Comparison of ENCODE assay signal across 8 cellular contexts in genomic region chr16:19523559-19524355, GRCh38. TPM values are rescaled to one million over a fixed set of nuclear protein-coding genes. Genes with fewer than 3 reads are reported as not detected.
DNase-seq lines count a peak whose midpoint lies in the region; ATAC-seq, FAIRE-seq and TF ChIP-seq lines count a peak whose summit lies in the region.

A gene with protein sequence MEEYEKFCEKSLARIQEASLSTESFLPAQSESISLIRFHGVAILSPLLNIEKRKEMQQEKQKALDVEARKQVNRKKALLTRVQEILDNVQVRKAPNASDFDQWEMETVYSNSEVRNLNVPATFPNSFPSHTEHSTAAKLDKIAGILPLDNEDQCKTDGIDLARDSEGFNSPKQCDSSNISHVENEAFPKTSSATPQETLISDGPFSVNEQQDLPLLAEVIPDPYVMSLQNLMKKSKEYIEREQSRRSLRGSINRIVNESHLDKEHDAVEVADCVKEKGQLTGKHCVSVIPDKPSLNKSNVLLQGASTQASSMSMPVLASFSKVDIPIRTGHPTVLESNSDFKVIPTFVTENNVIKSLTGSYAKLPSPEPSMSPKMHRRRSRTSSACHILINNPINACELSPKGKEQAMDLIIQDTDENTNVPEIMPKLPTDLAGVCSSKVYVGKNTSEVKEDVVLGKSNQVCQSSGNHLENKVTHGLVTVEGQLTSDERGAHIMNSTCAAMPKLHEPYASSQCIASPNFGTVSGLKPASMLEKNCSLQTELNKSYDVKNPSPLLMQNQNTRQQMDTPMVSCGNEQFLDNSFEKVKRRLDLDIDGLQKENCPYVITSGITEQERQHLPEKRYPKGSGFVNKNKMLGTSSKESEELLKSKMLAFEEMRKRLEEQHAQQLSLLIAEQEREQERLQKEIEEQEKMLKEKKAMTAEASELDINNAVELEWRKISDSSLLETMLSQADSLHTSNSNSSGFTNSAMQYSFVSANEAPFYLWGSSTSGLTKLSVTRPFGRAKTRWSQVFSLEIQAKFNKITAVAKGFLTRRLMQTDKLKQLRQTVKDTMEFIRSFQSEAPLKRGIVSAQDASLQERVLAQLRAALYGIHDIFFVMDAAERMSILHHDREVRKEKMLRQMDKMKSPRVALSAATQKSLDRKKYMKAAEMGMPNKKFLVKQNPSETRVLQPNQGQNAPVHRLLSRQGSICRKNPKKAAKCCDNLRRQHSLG (plus strand): TSS chr16:19523942. CDS start chr16:19527882, 3,940 bp downstream.

- peak; percentile 71 for ATAC-seq in HG03175 (IDR thresholded peaks at IDR 0.05; ENCODE audit: unreplicated experiment)
- peak; percentile 78 for ATAC-seq in WTC11

- H3K4me3 ChIP-seq in AG04450 (ENCODE audit: low read depth, low read length), result peak within 1 kb of the TSS; percentile 99
- peak within 1 kb of the TSS; percentile 94 to 100 for H3K4me3 ChIP-seq in cardiac fibroblast (replicated peaks in 1 of 2; ENCODE audit: low read depth in 2 of 2, low read length in 2 of 2)
- peak within 1 kb of the TSS; percentile 91 to 92 for H3K4me3 ChIP-seq in small intestine (ENCODE audit: low read depth in 1 of 2, low read length in 2 of 2)

- H3K9me3 ChIP-seq in AG04450 (ENCODE audit: control insufficient read depth, insufficient read depth, low read length), result no peaks in the 10 kb centered on the region; the same call in 1 of the 2 replicates
- no peaks in the 10 kb centered on the region for H3K9me3 ChIP-seq in small intestine (ENCODE audit: control insufficient read depth, low read depth)

- CTCF ChIA-PET in AG04450 (lab: Charles Lee), result interaction anchor here (0.6 to 3.8 kb wide), 4 partner anchors 21 to 33 kb away, joined by 3 to 18 read pairs (median 5); partner anchors contain the start of gene VPS35L
- CTCF ChIA-PET in WTC11 (lab: Charles Lee), result interaction anchor here (0.7 to 3.1 kb wide), 5 partner anchors 21 to 384 kb away, joined by 3 to 28 read pairs (median 4); partner anchors contain the start of gene VPS35L

- H3K27ac Mint-ChIP-seq in WTC11, result peak within 1 kb of the TSS; percentile 98

- H3K4me1 Mint-ChIP-seq in WTC11, result peaks cover 47% of the 10 kb centered on the region

- peaks cover 5 to 10% of the 10 kb centered on the region in 2 donors for H3K4me1 ChIP-seq in small intestine (ENCODE audit: control insufficient read depth in 2 of 2, insufficient read depth in 1 of 2, low read depth in 1 of 2, low read length in 1 of 2)

- POLR2A ChIA-PET in AG04450 (lab: Yijun Ruan, JAX), result interaction anchor here (0.6 to 1.6 kb wide), 3 partner anchors 23 to 722 kb away, joined by 3 to 22 read pairs (median 3); partner anchors contain the start of gene VPS35L
- POLR2A ChIA-PET in WTC11 (lab: Charles Lee), result interaction anchor here (1.0 to 2.6 kb wide), 4 partner anchors 15 to 108 kb away, joined by 3 to 23 read pairs (median 3); partner anchors contain the start of gene VPS35L

- no peak within 1 kb of the TSS for H3K27ac ChIP-seq in AG04450 (ENCODE audit: low read depth, low read length)
- peak within 1 kb of the TSS; percentile 44 to 62 for H3K27ac ChIP-seq in small intestine (ENCODE audit: low read depth in 1 of 2, low read length in 1 of 2)

- H3K36me3 ChIP-seq in small intestine (ENCODE audit: control insufficient read depth in 2 of 2, insufficient read depth in 2 of 2, low read length in 2 of 2), result peaks cover 0 to 3% of the 10 kb centered on the region in 2 donors

- H3K27me3 Mint-ChIP-seq in WTC11 (ENCODE audit: low read depth), result no peaks in the 10 kb centered on the region

- peaks cover 13% of the 10 kb centered on the region for H3K36me3 Mint-ChIP-seq in WTC11

- DNase-seq in AG04450 (ENCODE audit: low read depth, low spot score), result peak; percentile 88
- peak; percentile 97 for DNase-seq in NCI-H226
- peak; percentile 96 for DNase-seq in WTC11 (ENCODE audit: low spot score)
- DNase-seq in cardiac fibroblast (ENCODE audit: low read depth in 2 of 2), result peak; percentile 97
- DNase-seq in iPS-NIHi7 (ENCODE audit: extremely low spot score), result peak; percentile 90
- DNase-seq in small intestine, result peak; percentile 98

- TF ChIP-seq POLR2A in GM18951 (IDR thresholded peaks at IDR 0.05; ENCODE audit: extremely low read depth, insufficient read depth, insufficient read length), result peak; percentile 61

- 1% methylated on average over 50 to 51 of the region's 51 CpGs for WGBS in small intestine, 3 donors

- H3K9me3 Mint-ChIP-seq in WTC11, result no peaks in the 10 kb centered on the region

- H3K27me3 ChIP-seq in AG04450 (ENCODE audit: control insufficient read depth, insufficient read depth, low read length) (no peaks in the 10 kb centered on the region), small intestine (ENCODE audit: control insufficient read depth in 2 of 2, insufficient read depth in 2 of 2, low read length in 2 of 2) (no peaks in the 10 kb centered on the region)

- in situ Hi-C loops in GM18951 (cut with MboI; ENCODE audit: low sequenced_read_pairs, unreplicated experiment), result no loop called here

- H3K4me3 Mint-ChIP-seq in WTC11, result peak within 1 kb of the TSS; percentile 94

- no peak for FAIRE-seq in small intestine (lab: Jason Lieb, UNC)

- TF ChIP-seq CTCF in AG04450 (IDR thresholded peaks at IDR 0.05; ENCODE audit: low read depth, low read length), result no peak
- TF ChIP-seq CTCF in WTC11 (IDR thresholded peaks at IDR 0.05), result no peak
- TF ChIP-seq CTCF in cardiac fibroblast (IDR thresholded peaks at IDR 0.05; ENCODE audit: low read depth, low read length), result no peak

TF ChIP-seq in WTC11, 78 proteins besides CTCF, POLR2A, EP300 and RAD21 (continues in another document):
- TF ChIP-seq, protein P1, sequence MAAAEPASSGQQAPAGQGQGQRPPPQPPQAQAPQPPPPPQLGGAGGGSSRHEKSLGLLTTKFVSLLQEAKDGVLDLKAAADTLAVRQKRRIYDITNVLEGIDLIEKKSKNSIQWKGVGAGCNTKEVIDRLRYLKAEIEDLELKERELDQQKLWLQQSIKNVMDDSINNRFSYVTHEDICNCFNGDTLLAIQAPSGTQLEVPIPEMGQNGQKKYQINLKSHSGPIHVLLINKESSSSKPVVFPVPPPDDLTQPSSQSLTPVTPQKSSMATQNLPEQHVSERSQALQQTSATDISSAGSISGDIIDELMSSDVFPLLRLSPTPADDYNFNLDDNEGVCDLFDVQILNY (CRISPR knock-in tag; IDR thresholded peaks at IDR 0.05), result peak; percentile 49; the same call in 1 of the 2 replicates
- no peak for TF ChIP-seq GRHL2 (CRISPR knock-in tag; IDR thresholded peaks at IDR 0.05; ENCODE audit: insufficient replicate concordance, severe bottlenecking)
- no peak for TF ChIP-seq ZNF423 (CRISPR knock-in tag; IDR thresholded peaks at IDR 0.05)
- peak; percentile 79 for TF ChIP-seq FOXK1 (CRISPR knock-in tag; IDR thresholded peaks at IDR 0.05)
- TF ChIP-seq, protein P2, sequence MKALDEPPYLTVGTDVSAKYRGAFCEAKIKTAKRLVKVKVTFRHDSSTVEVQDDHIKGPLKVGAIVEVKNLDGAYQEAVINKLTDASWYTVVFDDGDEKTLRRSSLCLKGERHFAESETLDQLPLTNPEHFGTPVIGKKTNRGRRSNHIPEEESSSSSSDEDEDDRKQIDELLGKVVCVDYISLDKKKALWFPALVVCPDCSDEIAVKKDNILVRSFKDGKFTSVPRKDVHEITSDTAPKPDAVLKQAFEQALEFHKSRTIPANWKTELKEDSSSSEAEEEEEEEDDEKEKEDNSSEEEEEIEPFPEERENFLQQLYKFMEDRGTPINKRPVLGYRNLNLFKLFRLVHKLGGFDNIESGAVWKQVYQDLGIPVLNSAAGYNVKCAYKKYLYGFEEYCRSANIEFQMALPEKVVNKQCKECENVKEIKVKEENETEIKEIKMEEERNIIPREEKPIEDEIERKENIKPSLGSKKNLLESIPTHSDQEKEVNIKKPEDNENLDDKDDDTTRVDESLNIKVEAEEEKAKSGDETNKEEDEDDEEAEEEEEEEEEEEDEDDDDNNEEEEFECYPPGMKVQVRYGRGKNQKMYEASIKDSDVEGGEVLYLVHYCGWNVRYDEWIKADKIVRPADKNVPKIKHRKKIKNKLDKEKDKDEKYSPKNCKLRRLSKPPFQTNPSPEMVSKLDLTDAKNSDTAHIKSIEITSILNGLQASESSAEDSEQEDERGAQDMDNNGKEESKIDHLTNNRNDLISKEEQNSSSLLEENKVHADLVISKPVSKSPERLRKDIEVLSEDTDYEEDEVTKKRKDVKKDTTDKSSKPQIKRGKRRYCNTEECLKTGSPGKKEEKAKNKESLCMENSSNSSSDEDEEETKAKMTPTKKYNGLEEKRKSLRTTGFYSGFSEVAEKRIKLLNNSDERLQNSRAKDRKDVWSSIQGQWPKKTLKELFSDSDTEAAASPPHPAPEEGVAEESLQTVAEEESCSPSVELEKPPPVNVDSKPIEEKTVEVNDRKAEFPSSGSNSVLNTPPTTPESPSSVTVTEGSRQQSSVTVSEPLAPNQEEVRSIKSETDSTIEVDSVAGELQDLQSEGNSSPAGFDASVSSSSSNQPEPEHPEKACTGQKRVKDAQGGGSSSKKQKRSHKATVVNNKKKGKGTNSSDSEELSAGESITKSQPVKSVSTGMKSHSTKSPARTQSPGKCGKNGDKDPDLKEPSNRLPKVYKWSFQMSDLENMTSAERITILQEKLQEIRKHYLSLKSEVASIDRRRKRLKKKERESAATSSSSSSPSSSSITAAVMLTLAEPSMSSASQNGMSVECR (CRISPR knock-in tag; IDR thresholded peaks at IDR 0.05; ENCODE audit: borderline replicate concordance), result 0 out of 2 replicates have a peak, but pooled peaks have one; percentile 65
- TF ChIP-seq MYBL2 (CRISPR knock-in tag; IDR thresholded peaks at IDR 0.05), result 0 out of 2 replicates have a peak, but pooled peaks have one; percentile 28
- TF ChIP-seq, protein P3, sequence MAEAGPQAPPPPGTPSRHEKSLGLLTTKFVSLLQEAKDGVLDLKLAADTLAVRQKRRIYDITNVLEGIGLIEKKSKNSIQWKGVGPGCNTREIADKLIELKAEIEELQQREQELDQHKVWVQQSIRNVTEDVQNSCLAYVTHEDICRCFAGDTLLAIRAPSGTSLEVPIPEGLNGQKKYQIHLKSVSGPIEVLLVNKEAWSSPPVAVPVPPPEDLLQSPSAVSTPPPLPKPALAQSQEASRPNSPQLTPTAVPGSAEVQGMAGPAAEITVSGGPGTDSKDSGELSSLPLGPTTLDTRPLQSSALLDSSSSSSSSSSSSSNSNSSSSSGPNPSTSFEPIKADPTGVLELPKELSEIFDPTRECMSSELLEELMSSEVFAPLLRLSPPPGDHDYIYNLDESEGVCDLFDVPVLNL (CRISPR knock-in tag; IDR thresholded peaks at IDR 0.05; ENCODE audit: borderline replicate concordance, low read depth), result no peak

RNA-seq across cellular contexts. Expression of the gene that starts here (rescaled TPM):
- polyA plus RNA-seq in AG04450 (2011; rRNA removed), result 6.4 and 8.5 TPM in 2 replicates
- polyA minus RNA-seq in AG04450 (2011; rRNA and poly(A)+ RNA removed), result 3.2 and 6.5 TPM in 2 replicates
- 17.9 to 23.9 TPM (median 19.5 TPM) in 3 replicates for total RNA-seq in WTC11 (2021)
- polyA plus RNA-seq in small intestine, result 1 to 10 TPM; 2.0 to 5.3 (median 2.7) TPM
